Comparison of ENCODE assay signal across 15 cellular contexts in the genomic region with DNA sequence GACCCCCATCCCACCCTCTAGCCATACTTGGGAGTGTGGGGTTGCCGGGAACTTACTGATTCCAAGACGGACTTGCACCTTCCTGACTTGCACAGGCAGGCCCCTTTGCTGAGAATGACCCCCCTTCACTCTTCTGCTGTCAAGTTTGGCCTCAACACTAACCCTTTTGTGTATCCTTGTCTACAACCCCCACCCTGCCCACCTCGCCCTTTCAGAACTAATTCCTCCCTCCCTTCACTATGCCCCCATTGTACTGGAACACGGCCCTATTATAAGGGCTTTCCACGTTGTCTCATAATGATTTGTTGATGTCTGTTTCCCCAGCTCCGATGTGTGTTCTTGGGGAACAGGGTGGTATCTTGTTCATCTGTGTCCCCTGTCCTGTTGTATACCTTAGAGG. TPM values are rescaled to one million over a fixed set of nuclear protein-coding genes. Genes with fewer than 3 reads are reported as not detected.
A peak's percentile ranks its signal among the peaks of the same experiment; 100 is the strongest.
DNase-seq lines count a peak whose midpoint lies in the region; ATAC-seq and TF ChIP-seq lines count a peak whose summit lies in the region.
"Had no signal": no experiment of that assay in that cellular context is flagged by ENCODE, and none has a peak within 500 bp of the region (broad histone marks: within the 10 kb centered on the region; RNA-seq: fewer than 3 reads in every experiment).

No MANE protein-coding gene starts in this region.

- H3K27ac Mint-ChIP-seq in CD4-positive, alpha-beta T cell, result peak overlapping the region; percentile 80
- peak overlapping the region; percentile 28 for H3K27ac Mint-ChIP-seq in GM23338
- H3K27ac Mint-ChIP-seq in activated naive CD8-positive, alpha-beta T cell treated with anti-CD3 and anti-CD28 coated beads, Interleukin-2, amount 50 U/mL, for 24 hours, result peak overlapping the region; percentile 77
- H3K27ac Mint-ChIP-seq in naive thymus-derived CD4-positive, alpha-beta T cell, result peak overlapping the region in 8 of 9 donors; percentile 53 to 86 (median 70)

- H3K27me3 ChIP-seq in CD4-positive, alpha-beta T cell (ENCODE audit: control insufficient read depth, insufficient read depth, low read length), result no peaks in the 10 kb centered on the region
- H3K27me3 ChIP-seq in GM23338 (ENCODE audit: insufficient read depth) (peaks cover 1% of the 10 kb centered on the region; the same call in 1 of the 2 replicates), SK-N-SH (ENCODE audit: insufficient read depth) (no peaks in the 10 kb centered on the region)
- H3K27me3 ChIP-seq in naive thymus-derived CD4-positive, alpha-beta T cell (ENCODE audit: control insufficient read depth in 2 of 2, insufficient read depth in 2 of 2, low read length in 2 of 2), result no peaks in the 10 kb centered on the region
- H3K27me3 ChIP-seq: right atrium auricular region, thyroid gland had no signal

- H3K36me3 ChIP-seq in GM23338 (ENCODE audit: insufficient read depth) (no peaks in the 10 kb centered on the region), SK-N-SH (replicated peaks in 1 of 2; ENCODE audit: control insufficient read depth in 1 of 2, insufficient read depth in 2 of 2, low read length in 1 of 2) (no peaks in the 10 kb centered on the region)
- H3K36me3 ChIP-seq in naive thymus-derived CD4-positive, alpha-beta T cell (ENCODE audit: control insufficient read depth in 2 of 3, insufficient read depth in 3 of 3, low read length in 3 of 3), result no peaks in the 10 kb centered on the region
- H3K36me3 ChIP-seq: right atrium auricular region, thyroid gland had no signal

- POLR2A ChIA-PET in CD4-positive, alpha-beta T cell (lab: Charles Lee), result interaction anchor here (1.0 kb wide), 1 partner anchor 177 kb away, joined by 3 read pairs; no protein-coding TSS in a partner anchor
- POLR2A ChIA-PET in naive thymus-derived CD4-positive, alpha-beta T cell (lab: Charles Lee), result no interaction called here
- POLR2A ChIA-PET in SK-N-SH (lab: Yijun Ruan, JAX), result no interaction called here

- intact Hi-C loops in CD4-positive, alpha-beta T cell (cut with DNase I, micrococcal nuclease), result no loop called here
- intact Hi-C loops in naive thymus-derived CD4-positive, alpha-beta T cell (cut with micrococcal nuclease), result loop anchor here (1.0 to 10.0 kb wide), 5 partner anchors 14 to 542 kb away; a partner anchor contains a TSS

- no peak for TF ChIP-seq EP300 in SK-N-SH (IDR thresholded peaks at IDR 0.05; ENCODE audit: borderline replicate concordance in 1 of 2, low read depth in 1 of 2, low read length in 1 of 2)

- H3K4me3 ChIP-seq in GM23338 (no peak overlapping the region), SK-N-SH (ENCODE audit: low read depth in 2 of 2, low read length in 1 of 2) (no peak overlapping the region)
- H3K4me3 ChIP-seq in naive thymus-derived CD4-positive, alpha-beta T cell (ENCODE audit: low read length), result no peak overlapping the region
- H3K4me3 ChIP-seq: right atrium auricular region, thyroid gland had no signal

- H4K20me1 ChIP-seq in GM23338 (replicated peaks; ENCODE audit: insufficient read depth) (no peaks in the 10 kb centered on the region), SK-N-SH (ENCODE audit: insufficient read depth) (no peaks in the 10 kb centered on the region)

- H3K27me3 Mint-ChIP-seq in CD4-positive, alpha-beta T cell, result no peaks in the 10 kb centered on the region
- H3K27me3 Mint-ChIP-seq in GM23338 (ENCODE audit: insufficient read depth, low read depth, poor library complexity), result peaks cover 12% of the 10 kb centered on the region
- no peaks in the 10 kb centered on the region for H3K27me3 Mint-ChIP-seq in activated naive CD8-positive, alpha-beta T cell treated with anti-CD3 and anti-CD28 coated beads, Interleukin-2, amount 50 U/mL, for 24 hours
- no peaks in the 10 kb centered on the region for H3K27me3 Mint-ChIP-seq in naive thymus-derived CD4-positive, alpha-beta T cell

- H3F3A ChIP-seq in GM23338 (replicated peaks; ENCODE audit: low read depth) (no peaks in the 10 kb centered on the region), SK-N-SH (replicated peaks; ENCODE audit: insufficient read depth) (peaks cover 3% of the 10 kb centered on the region)

- no peak for ATAC-seq in CD4-positive, alpha-beta T cell (ENCODE audit: poor library complexity)
- ATAC-seq in GM23338, result no peak
- ATAC-seq in activated naive CD8-positive, alpha-beta T cell treated with anti-CD3 and anti-CD28 coated beads, Interleukin-2, amount 50 U/mL, for 24 hours, result no peak
- no peak for ATAC-seq in naive thymus-derived CD4-positive, alpha-beta T cell
- no peak for ATAC-seq in HG03571 (IDR thresholded peaks at IDR 0.05; ENCODE audit: unreplicated experiment)

- H3K79me2 ChIP-seq in GM23338 (replicated peaks; ENCODE audit: insufficient read depth), result no peaks in the 10 kb centered on the region
- H3K79me2 ChIP-seq in SK-N-SH (ENCODE audit: insufficient read depth), result peaks cover 4% of the 10 kb centered on the region; the same call in 1 of the 2 replicates

- H3K36me3 Mint-ChIP-seq in CD4-positive, alpha-beta T cell (ENCODE audit: low read depth), result no peaks in the 10 kb centered on the region
- H3K36me3 Mint-ChIP-seq in GM23338 (ENCODE audit: low read depth), result no peaks in the 10 kb centered on the region
- peaks cover 11% of the 10 kb centered on the region for H3K36me3 Mint-ChIP-seq in activated naive CD8-positive, alpha-beta T cell treated with anti-CD3 and anti-CD28 coated beads, Interleukin-2, amount 50 U/mL, for 24 hours (ENCODE audit: low read depth)
- peaks cover 0 to 31% (median 5%) of the 10 kb centered on the region in 5 donors for H3K36me3 Mint-ChIP-seq in naive thymus-derived CD4-positive, alpha-beta T cell

- H3K9me2 ChIP-seq in GM23338 (ENCODE audit: insufficient read depth), result no peaks in the 10 kb centered on the region
- no peaks in the 10 kb centered on the region for H3K9me2 ChIP-seq in SK-N-SH

- TF ChIP-seq CTCF in CD4-positive, alpha-beta T cell (IDR thresholded peaks at IDR 0.05), result no peak
- TF ChIP-seq CTCF in GM23338 (conservative IDR thresholded peaks at IDR 0.05; ENCODE audit: low read depth in 2 of 2) (no peak), SK-N-SH (IDR thresholded peaks at IDR 0.05) (no peak)

- H2AFZ ChIP-seq in GM23338 (no peak overlapping the region), SK-N-SH (ENCODE audit: low read depth) (no peak overlapping the region)

- 98% methylated on average over 6 of the region's 6 CpGs for WGBS in SK-N-SH (ENCODE audit: low lambda C conversion rate)

- CTCF ChIA-PET in CD4-positive, alpha-beta T cell (lab: Charles Lee), result no interaction called here
- CTCF ChIA-PET in naive thymus-derived CD4-positive, alpha-beta T cell (lab: Charles Lee), result no interaction called here
- CTCF ChIA-PET in SK-N-SH (lab: Yijun Ruan, JAX), result interaction anchor here (1.3 to 1.7 kb wide), 2 partner anchors 10 to 64 kb away, joined by 3 to 4 read pairs; no protein-coding TSS in a partner anchor

- no peak for DNase-seq in CD4-positive, alpha-beta T cell
- DNase-seq in GM23338 (ENCODE audit: low spot score), result no peak
- DNase-seq in activated naive CD8-positive, alpha-beta T cell treated with anti-CD3 and anti-CD28 coated beads, Interleukin-2, amount 50 U/mL, for 24 hours, result no peak
- DNase-seq in naive thymus-derived CD4-positive, alpha-beta T cell, result no peak
- DNase-seq in glomerular visceral epithelial cell (ENCODE audit: extremely low spot score), result no peak
- DNase-seq in stimulated activated naive CD4-positive, alpha-beta T cell treated with Interleukin-2 at 50 U/mL for 16 hours (lab: John Stamatoyannopoulos, UW), result no peak
- DNase-seq in SK-N-SH, result no peak
- DNase-seq: foreskin melanocyte, NCI-H1694, NCI-H510A treated with DMSO at 0.1 percent for 48 hours, SIG-M5 had no signal

- no peak overlapping the region for H3K9ac ChIP-seq in SK-N-SH

- no peak overlapping the region for H3K27ac ChIP-seq in CD4-positive, alpha-beta T cell (ENCODE audit: low read depth, low read length)
- H3K27ac ChIP-seq in GM23338 (ENCODE audit: low read depth) (no peak overlapping the region), SK-N-SH (ENCODE audit: low read depth in 2 of 2, low read length in 1 of 2) (no peak overlapping the region)
- H3K27ac ChIP-seq in naive thymus-derived CD4-positive, alpha-beta T cell (ENCODE audit: low read depth, low read length), result no peak overlapping the region
- H3K27ac ChIP-seq: HL-60, right atrium auricular region had no signal

- H3K4me1 ChIP-seq in GM23338 (ENCODE audit: insufficient read depth), result peaks cover 14% of the 10 kb centered on the region
- H3K4me1 ChIP-seq in naive thymus-derived CD4-positive, alpha-beta T cell (ENCODE audit: control insufficient read depth in 2 of 2, insufficient read depth in 2 of 2, low read length in 2 of 2), result peaks cover 22% of the 10 kb centered on the region in 2 donors
- H3K4me1 ChIP-seq in SK-N-SH (ENCODE audit: control insufficient read depth in 1 of 2, insufficient read depth in 2 of 2, low read depth in 1 of 2, low read length in 1 of 2), result peaks cover 21 to 23% of the 10 kb centered on the region in 2 experiments; a peak in 3 of 4 replicates

- H3K4me1 Mint-ChIP-seq in CD4-positive, alpha-beta T cell (ENCODE audit: low read depth), result peaks cover 50% of the 10 kb centered on the region
- H3K4me1 Mint-ChIP-seq in GM23338, result peaks cover 22% of the 10 kb centered on the region
- H3K4me1 Mint-ChIP-seq in activated naive CD8-positive, alpha-beta T cell treated with anti-CD3 and anti-CD28 coated beads, Interleukin-2, amount 50 U/mL, for 24 hours, result peaks cover 49% of the 10 kb centered on the region
- peaks cover 30 to 60% (median 48%) of the 10 kb centered on the region in 7 donors for H3K4me1 Mint-ChIP-seq in naive thymus-derived CD4-positive, alpha-beta T cell

- no peak for TF ChIP-seq RAD21 in SK-N-SH (IDR thresholded peaks at IDR 0.05; ENCODE audit: low read length)

- H3K9me3 Mint-ChIP-seq in CD4-positive, alpha-beta T cell, result no peaks in the 10 kb centered on the region
- no peaks in the 10 kb centered on the region for H3K9me3 Mint-ChIP-seq in GM23338
- peaks cover 4% of the 10 kb centered on the region for H3K9me3 Mint-ChIP-seq in activated naive CD8-positive, alpha-beta T cell treated with anti-CD3 and anti-CD28 coated beads, Interleukin-2, amount 50 U/mL, for 24 hours
- peaks cover 0 to 3% (median 0%) of the 10 kb centered on the region in 11 donors for H3K9me3 Mint-ChIP-seq in naive thymus-derived CD4-positive, alpha-beta T cell

- H3K9me3 ChIP-seq in CD4-positive, alpha-beta T cell (ENCODE audit: control insufficient read depth, low read length), result no peaks in the 10 kb centered on the region
- no peaks in the 10 kb centered on the region for H3K9me3 ChIP-seq in naive thymus-derived CD4-positive, alpha-beta T cell (ENCODE audit: control insufficient read depth in 2 of 3, low read length in 3 of 3)
- no peaks in the 10 kb centered on the region for H3K9me3 ChIP-seq in SK-N-SH
- H3K9me3 ChIP-seq: right atrium auricular region, thyroid gland had no signal

- no peak overlapping the region for H3K4me3 Mint-ChIP-seq in CD4-positive, alpha-beta T cell
- no peak overlapping the region for H3K4me3 Mint-ChIP-seq in GM23338
- H3K4me3 Mint-ChIP-seq in activated naive CD8-positive, alpha-beta T cell treated with anti-CD3 and anti-CD28 coated beads, Interleukin-2, amount 50 U/mL, for 24 hours, result no peak overlapping the region
- H3K4me3 Mint-ChIP-seq in naive thymus-derived CD4-positive, alpha-beta T cell, result peak overlapping the region in 3 of 10 donors; percentile 13 to 65 (median 28)

- H3K4me2 ChIP-seq in GM23338 (no peak overlapping the region), SK-N-SH (no peak overlapping the region)

RNA-seq across cellular contexts. Expression of a gene that starts 4.4 kb away (rescaled TPM):
- total RNA-seq in CD4-positive, alpha-beta T cell, result 10 to 100 TPM; 40.9 to 44.3 TPM
- total RNA-seq in GM23338 (2014; rRNA removed; shearing (Covaris generic)), result 13.0 and 17.4 TPM in 2 replicates
- polyA plus RNA-seq in GM23338 (2016; fragmentation: Nextera tagmentation; extraction: Ambion mirVana) (4.4 and 5.6 TPM in 2 replicates), SK-N-SH (2012; rRNA removed) (7.4 and 9.9 TPM in 2 replicates)
- 10 to 100 TPM; 29.4 to 62.9 (median 40.2) TPM for total RNA-seq in naive thymus-derived CD4-positive, alpha-beta T cell
- polyA plus RNA-seq in naive thymus-derived CD4-positive, alpha-beta T cell, result 10 to 100 TPM; 14.2 to 30.7 TPM
- polyA plus RNA-seq in SK-N-SH (2012; cell fraction: cytosol; rRNA removed), result 6.1 and 6.8 TPM in 2 replicates
- polyA plus RNA-seq in SK-N-SH (2012; cell fraction: nucleus; rRNA removed), result 12.2 and 22.1 TPM in 2 replicates

Comparison
In these comparisons a context has a peak if more than half of its experiments do, and no peak if none do; other contexts are left out.
1. H3K27ac Mint-ChIP-seq: peak in every context shown above with its lines; median percentile 80 in CD4-positive, alpha-beta T cell; 77 in activated naive CD8-positive, alpha-beta T cell treated with anti-CD3 and anti-CD28 coated beads, Interleukin-2, amount 50 U/mL, for 24 hours; 70 in naive thymus-derived CD4-positive, alpha-beta T cell; 28 in GM23338.
2. intact Hi-C loops: an anchor here in naive thymus-derived CD4-positive, alpha-beta T cell (1.0 to 10.0 kb wide); none called in CD4-positive, alpha-beta T cell.